In genomic region chr17:82098169-82098938, GRCh38 we compare ENCODE assay signal across 8 cellular contexts. TPM values are rescaled to one million over a fixed set of nuclear protein-coding genes. Genes with fewer than 3 reads are reported as not detected.
DNase-seq lines count a peak whose midpoint lies in the region; ATAC-seq, FAIRE-seq and TF ChIP-seq lines count a peak whose summit lies in the region.

Gene FASN (minus strand): TSS chr17:82098236. CDS start chr17:82096445, 1,791 bp downstream.

- peaks cover 23% of the 10 kb centered on the region for H3K4me1 Mint-ChIP-seq in neural crest cell

- H3K9ac ChIP-seq in stomach smooth muscle (ENCODE audit: low read length in 2 of 2): peak within 1 kb of the TSS; percentile 75 to 76

- no peaks in the 10 kb centered on the region for H3K36me3 Mint-ChIP-seq in neural crest cell (ENCODE audit: low read depth)

- H3K4me1 ChIP-seq in RWPE2 (ENCODE audit: insufficient read depth, poor library complexity, severe bottlenecking): peaks cover 12% of the 10 kb centered on the region
- peaks cover 36% of the 10 kb centered on the region for H3K4me1 ChIP-seq in stomach smooth muscle (ENCODE audit: control insufficient read depth, insufficient read depth, low read length)

- ATAC-seq in RWPE2 (ENCODE audit: low read depth): peak; percentile 75

- H3K27me3 ChIP-seq in RWPE2 (ENCODE audit: insufficient read depth, poor library complexity, severe bottlenecking): no peaks in the 10 kb centered on the region
- H3K27me3 ChIP-seq in stomach smooth muscle (ENCODE audit: control insufficient read depth in 1 of 2, insufficient read depth in 2 of 2, low read length in 2 of 2): no peaks in the 10 kb centered on the region

- no peaks in the 10 kb centered on the region for H3K9me3 Mint-ChIP-seq in neural crest cell

- peaks cover 38% of the 10 kb centered on the region for H3K36me3 ChIP-seq in RWPE2 (ENCODE audit: low read depth)
- H3K36me3 ChIP-seq in stomach smooth muscle (ENCODE audit: control insufficient read depth in 2 of 2, insufficient read depth in 2 of 2, low read length in 2 of 2): peaks cover 5% of the 10 kb centered on the region in 2 donors

- TF ChIP-seq POLR2A in H54 (IDR thresholded peaks at IDR 0.05; ENCODE audit: low read depth, low read length): peak; percentile 99

- H3K27me3 Mint-ChIP-seq in neural crest cell (ENCODE audit: low read depth): no peaks in the 10 kb centered on the region

- TF ChIP-seq CTCF in RWPE2 (IDR thresholded peaks at IDR 0.05; ENCODE audit: poor library complexity, severe bottlenecking) (peak; percentile 64), neural crest cell (conservative IDR thresholded peaks at IDR 0.05) (peak; percentile 57)

- no peak for FAIRE-seq in H54 (lab: Jason Lieb, UNC)

- peak; percentile 97 for DNase-seq in ELR (ENCODE audit: low read depth)
- peak; percentile 100 for DNase-seq in H54 (ENCODE audit: insufficient read length, low spot score)
- peak; percentile 96 for DNase-seq in LoVo (ENCODE audit: low spot score)
- DNase-seq in RWPE2 (ENCODE audit: low spot score): peak; percentile 96
- peak; percentile 91 for DNase-seq in activated T-helper 9 cell treated with anti-CD3 and anti-CD28 coated beads, Interleukin-2, amount 50 U/mL, for 16 hours (ENCODE audit: low read depth)
- peak; percentile 89 for DNase-seq in fibroblast of the conjunctiva (ENCODE audit: low read depth)
- DNase-seq in neural crest cell (ENCODE audit: low read depth, low spot score): peak; percentile 89

- no peak within 1 kb of the TSS for H3K27ac Mint-ChIP-seq in neural crest cell (ENCODE audit: unreplicated experiment)

- H3K27ac ChIP-seq in RWPE2 (ENCODE audit: poor library complexity, severe bottlenecking) (peak within 1 kb of the TSS; percentile 84), stomach smooth muscle (ENCODE audit: low read length) (peak within 1 kb of the TSS; percentile 75)

- peak within 1 kb of the TSS; percentile 98 for H3K4me3 ChIP-seq in RWPE2 (ENCODE audit: severe bottlenecking)
- peak within 1 kb of the TSS; percentile 59 to 76 for H3K4me3 ChIP-seq in stomach smooth muscle (ENCODE audit: low read length in 2 of 2)

- no peaks in the 10 kb centered on the region for H3K9me3 ChIP-seq in RWPE2 (ENCODE audit: severe bottlenecking)
- no peaks in the 10 kb centered on the region for H3K9me3 ChIP-seq in stomach smooth muscle (ENCODE audit: control insufficient read depth in 2 of 2, low read length in 2 of 2)

- H3K4me3 Mint-ChIP-seq in neural crest cell: peak within 1 kb of the TSS; percentile 88

RNA-seq across cellular contexts. Expression of gene FASN, which starts in this region (rescaled TPM):
- 816 and 839 TPM in 2 replicates for total RNA-seq in neural crest cell

Comparison
In these comparisons a context has a peak if more than half of its experiments do, and no peak if none do; other contexts are left out.
1. Peak in every context shown above with its lines: DNase-seq, ATAC-seq, H3K4me3 ChIP-seq and H3K27ac ChIP-seq.